12 cellular contexts compared by ENCODE assay signal in the genomic region with DNA sequence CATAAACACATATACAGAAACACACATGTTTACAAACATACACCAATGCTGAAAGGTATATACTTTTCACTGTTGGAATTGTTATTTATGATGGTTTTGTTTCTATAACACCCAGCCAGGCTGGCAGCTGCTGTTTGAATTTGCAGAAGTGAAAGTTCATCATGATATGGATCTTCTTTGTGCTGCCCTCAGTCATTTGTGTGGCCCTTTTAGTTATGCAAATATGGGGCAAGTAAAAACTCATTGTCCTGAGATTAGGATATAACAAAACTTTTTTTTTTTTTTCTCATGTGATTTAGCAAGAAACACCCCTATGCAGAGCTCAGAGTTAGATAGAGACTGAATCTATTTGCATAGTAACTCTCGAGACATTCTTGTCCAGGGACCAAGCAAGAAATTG.
DNase-seq lines count a peak whose midpoint lies in the region; ATAC-seq and TF ChIP-seq lines count a peak whose summit lies in the region.
"Had no signal": no experiment of that assay in that cellular context is flagged by ENCODE, and none has a peak within 500 bp of the region (broad histone marks: within the 10 kb centered on the region; RNA-seq: fewer than 3 reads in every experiment).

No MANE protein-coding gene starts in this region.

- H3K9me3 Mint-ChIP-seq in memory B cell = peaks cover 7% of the 10 kb centered on the region

- no peak for DNase-seq in memory B cell (ENCODE audit: low spot score in 2 of 2)
- no peak for DNase-seq in SHP77 treated with DMSO at 0.1 percent for 48 hours (lab: John Stamatoyannopoulos, UW)
- DNase-seq in epidermal melanocyte (ENCODE audit: insufficient read length, low spot score) = no peak
- DNase-seq in omental fat pad (ENCODE audit: low spot score) = no peak
- DNase-seq: DMS153, GOT3, natural killer cell, NCI-H748 treated with DMSO at 0.1 percent for 48 hours had no signal

- no peaks in the 10 kb centered on the region for H3K27me3 Mint-ChIP-seq in memory B cell
- H3K27me3 Mint-ChIP-seq: brain had no signal

- H3K4me1 Mint-ChIP-seq in memory B cell = no peaks in the 10 kb centered on the region
- H3K4me1 Mint-ChIP-seq: brain, natural killer cell had no signal

- H3K27ac Mint-ChIP-seq in memory B cell = no peak overlapping the region
- H3K27ac Mint-ChIP-seq: brain, natural killer cell had no signal

- no peak overlapping the region for H3K4me3 Mint-ChIP-seq in memory B cell
- H3K4me3 Mint-ChIP-seq: brain, natural killer cell had no signal

- ATAC-seq in GM19328 (IDR thresholded peaks at IDR 0.05; ENCODE audit: unreplicated experiment) = peak; percentile 93
- peak; percentile 96 for ATAC-seq in HG02623 (IDR thresholded peaks at IDR 0.05; ENCODE audit: unreplicated experiment)
- peak; percentile 99 for ATAC-seq in HG03442 (IDR thresholded peaks at IDR 0.05; ENCODE audit: unreplicated experiment)
- ATAC-seq in memory B cell (ENCODE audit: low read depth) = peak; percentile 84
- no peak for ATAC-seq in omental fat pad (ENCODE audit: low FRiP score)
- ATAC-seq: natural killer cell had no signal

- no peak for TF ChIP-seq CTCF in omental fat pad (IDR thresholded peaks at IDR 0.05)

- no peaks in the 10 kb centered on the region for H3K36me3 Mint-ChIP-seq in memory B cell
- H3K36me3 Mint-ChIP-seq: brain, natural killer cell had no signal
